In the genomic region with DNA sequence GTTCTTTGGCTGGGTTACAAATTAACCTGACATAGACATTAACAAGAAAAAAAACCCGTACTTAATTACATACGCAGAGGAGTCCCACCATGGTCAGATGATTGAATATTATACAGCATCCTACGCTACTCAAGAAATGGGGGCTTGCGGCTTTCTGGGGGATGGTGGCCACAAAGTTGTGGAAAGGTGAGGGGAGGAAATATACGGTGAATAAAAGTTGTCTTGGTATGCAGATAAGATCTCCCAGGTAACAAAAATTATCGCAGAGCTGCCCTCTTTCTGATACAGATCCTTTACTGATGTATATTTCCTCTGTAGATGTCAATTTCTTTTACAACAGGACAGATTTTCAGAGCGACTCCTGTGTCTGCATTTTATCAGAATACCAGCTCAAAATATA, we compare ENCODE assay signal across 9 cellular contexts. TPM values are rescaled to one million over a fixed set of nuclear protein-coding genes. Genes with fewer than 3 reads are reported as not detected.
DNase-seq lines count a peak whose midpoint lies in the region; ATAC-seq, FAIRE-seq and TF ChIP-seq lines count a peak whose summit lies in the region.
"Had no signal": no experiment of that assay in that cellular context is flagged by ENCODE, and none has a peak within 500 bp of the region (broad histone marks: within the 10 kb centered on the region; RNA-seq: fewer than 3 reads in every experiment).

No MANE protein-coding gene starts in this region.

- TF ChIP-seq RAD21 in A549 (conservative IDR thresholded peaks at IDR 0.05 in 1 of 2, IDR thresholded peaks at IDR 0.05 in 1 of 2): no peak

- H3K36me3 Mint-ChIP-seq in IgD-negative memory B cell: peaks cover 1% of the 10 kb centered on the region

- CTCF ChIA-PET in A549 (lab: Yijun Ruan, JAX): interaction anchor here (1.2 to 2.0 kb wide), 5 partner anchors 212 to 297 kb away, joined by 3 to 7 read pairs (median 4); a partner anchor contains a TSS

- no peak for TF ChIP-seq POLR2A in A549 (IDR thresholded peaks at IDR 0.05; ENCODE audit: low read length)

- no peak for TF ChIP-seq CTCF in A549 (IDR thresholded peaks at IDR 0.05)
- no peak for TF ChIP-seq CTCF in cardiac fibroblast (IDR thresholded peaks at IDR 0.05; ENCODE audit: low read depth, low read length)

- H3K9me3 ChIP-seq in A549: no peaks in the 10 kb centered on the region
- no peaks in the 10 kb centered on the region for H3K9me3 ChIP-seq in mucosa of rectum (ENCODE audit: control insufficient read depth in 2 of 2, low read length in 2 of 2)

- peak overlapping the region; percentile 75 for H3K4me3 ChIP-seq in A549
- peak overlapping the region; percentile 87 for H3K4me3 ChIP-seq in cardiac fibroblast (replicated peaks in 1 of 2; ENCODE audit: low read depth in 2 of 2, low read length in 2 of 2)
- H3K4me3 ChIP-seq in mucosa of rectum (ENCODE audit: low read length in 2 of 2): peak overlapping the region; percentile 95 to 99

- peak overlapping the region; percentile 97 to 99 for H3K9ac ChIP-seq in mucosa of rectum (ENCODE audit: low read depth in 1 of 2, low read length in 2 of 2)

- FAIRE-seq in A549 (lab: Jason Lieb, UNC): no peak

- peak overlapping the region; percentile 85 to 99 for H3K27ac ChIP-seq in A549
- peak overlapping the region; percentile 92 to 97 for H3K27ac ChIP-seq in mucosa of rectum (ENCODE audit: low read depth in 2 of 2, low read length in 2 of 2)

- peak overlapping the region; percentile 85 to 100 (median 99) for H3K27ac Mint-ChIP-seq in IgD-negative memory B cell

- peaks cover 2 to 3% of the 10 kb centered on the region in 2 donors for H3K36me3 ChIP-seq in mucosa of rectum (ENCODE audit: control insufficient read depth in 2 of 2, insufficient read depth in 2 of 2, low read length in 2 of 2)

- H3K9me3 Mint-ChIP-seq in IgD-negative memory B cell: no peaks in the 10 kb centered on the region

- H3K27me3 Mint-ChIP-seq in IgD-negative memory B cell: no peaks in the 10 kb centered on the region

- no peak for DNase-seq in A549 (ENCODE audit: low read depth in 1 of 2, low spot score in 1 of 2)
- DNase-seq in cardiac fibroblast (ENCODE audit: low read depth in 2 of 2): no peak
- DNase-seq in NCI-H774 (lab: John Stamatoyannopoulos, UW): no peak
- no peak for DNase-seq in NCI-H446 (lab: John Stamatoyannopoulos, UW)
- no peak for DNase-seq in NCI-H1436 (lab: John Stamatoyannopoulos, UW)
- DNase-seq: activated CD4-positive, alpha-beta T cell treated with anti-CD3 and anti-CD28 coated beads for 48 hours had no signal

- ATAC-seq in A549 (no peak), HG03354 (IDR thresholded peaks at IDR 0.05; ENCODE audit: poor library complexity, severe bottlenecking, unreplicated experiment) (no peak)

- WGBS in A549 (ENCODE audit: missing lambda C conversion rate): 1% methylated on average over 7 of the region's 7 CpGs

- H3K4me2 ChIP-seq in A549: peak overlapping the region; percentile 92

- H3K4me1 Mint-ChIP-seq in IgD-negative memory B cell: peaks cover 40 to 48% (median 46%) of the 10 kb centered on the region in 3 donors

- no peak for TF ChIP-seq EP300 in A549 (IDR thresholded peaks at IDR 0.05)

- peak overlapping the region; percentile 94 to 99 (median 98) for H3K4me3 Mint-ChIP-seq in IgD-negative memory B cell

- POLR2A ChIA-PET in A549 (lab: Yijun Ruan, JAX): interaction anchor here (0.6 kb wide), 1 partner anchor 261 kb away, joined by 5 read pairs; no protein-coding TSS in a partner anchor

- H3K27me3 ChIP-seq in mucosa of rectum (ENCODE audit: control insufficient read depth in 2 of 2, insufficient read depth in 2 of 2, low read length in 2 of 2): no peaks in the 10 kb centered on the region

- H3K4me1 ChIP-seq in A549 (peaks cover 35% of the 10 kb centered on the region), mucosa of rectum (ENCODE audit: control insufficient read depth in 2 of 2, insufficient read depth in 2 of 2, low read length in 2 of 2) (peaks cover 23 to 29% of the 10 kb centered on the region in 2 donors)

TF ChIP-seq in A549, 52 proteins besides CTCF, POLR2A, EP300 and RAD21 (continues in another document):
- TF ChIP-seq CBX8 (IDR thresholded peaks at IDR 0.05) (no peak), ZC3H11A (IDR thresholded peaks at IDR 0.05) (no peak), ZSCAN20 (CRISPR knock-in tag; IDR thresholded peaks at IDR 0.05) (no peak), FOXS1 (CRISPR knock-in tag; IDR thresholded peaks at IDR 0.05) (no peak)
- TF ChIP-seq, protein P1, sequence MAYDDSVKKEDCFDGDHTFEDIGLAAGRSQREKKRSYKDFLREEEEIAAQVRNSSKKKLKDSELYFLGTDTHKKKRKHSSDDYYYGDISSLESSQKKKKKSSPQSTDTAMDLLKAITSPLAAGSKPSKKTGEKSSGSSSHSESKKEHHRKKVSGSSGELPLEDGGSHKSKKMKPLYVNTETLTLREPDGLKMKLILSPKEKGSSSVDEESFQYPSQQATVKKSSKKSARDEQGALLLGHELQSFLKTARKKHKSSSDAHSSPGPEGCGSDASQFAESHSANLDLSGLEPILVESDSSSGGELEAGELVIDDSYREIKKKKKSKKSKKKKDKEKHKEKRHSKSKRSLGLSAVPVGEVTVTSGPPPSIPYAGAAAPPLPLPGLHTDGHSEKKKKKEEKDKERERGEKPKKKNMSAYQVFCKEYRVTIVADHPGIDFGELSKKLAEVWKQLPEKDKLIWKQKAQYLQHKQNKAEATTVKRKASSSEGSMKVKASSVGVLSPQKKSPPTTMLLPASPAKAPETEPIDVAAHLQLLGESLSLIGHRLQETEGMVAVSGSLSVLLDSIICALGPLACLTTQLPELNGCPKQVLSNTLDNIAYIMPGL (CRISPR knock-in tag; IDR thresholded peaks at IDR 0.05; ENCODE audit: borderline replicate concordance): no peak
- TF ChIP-seq, protein P2, sequence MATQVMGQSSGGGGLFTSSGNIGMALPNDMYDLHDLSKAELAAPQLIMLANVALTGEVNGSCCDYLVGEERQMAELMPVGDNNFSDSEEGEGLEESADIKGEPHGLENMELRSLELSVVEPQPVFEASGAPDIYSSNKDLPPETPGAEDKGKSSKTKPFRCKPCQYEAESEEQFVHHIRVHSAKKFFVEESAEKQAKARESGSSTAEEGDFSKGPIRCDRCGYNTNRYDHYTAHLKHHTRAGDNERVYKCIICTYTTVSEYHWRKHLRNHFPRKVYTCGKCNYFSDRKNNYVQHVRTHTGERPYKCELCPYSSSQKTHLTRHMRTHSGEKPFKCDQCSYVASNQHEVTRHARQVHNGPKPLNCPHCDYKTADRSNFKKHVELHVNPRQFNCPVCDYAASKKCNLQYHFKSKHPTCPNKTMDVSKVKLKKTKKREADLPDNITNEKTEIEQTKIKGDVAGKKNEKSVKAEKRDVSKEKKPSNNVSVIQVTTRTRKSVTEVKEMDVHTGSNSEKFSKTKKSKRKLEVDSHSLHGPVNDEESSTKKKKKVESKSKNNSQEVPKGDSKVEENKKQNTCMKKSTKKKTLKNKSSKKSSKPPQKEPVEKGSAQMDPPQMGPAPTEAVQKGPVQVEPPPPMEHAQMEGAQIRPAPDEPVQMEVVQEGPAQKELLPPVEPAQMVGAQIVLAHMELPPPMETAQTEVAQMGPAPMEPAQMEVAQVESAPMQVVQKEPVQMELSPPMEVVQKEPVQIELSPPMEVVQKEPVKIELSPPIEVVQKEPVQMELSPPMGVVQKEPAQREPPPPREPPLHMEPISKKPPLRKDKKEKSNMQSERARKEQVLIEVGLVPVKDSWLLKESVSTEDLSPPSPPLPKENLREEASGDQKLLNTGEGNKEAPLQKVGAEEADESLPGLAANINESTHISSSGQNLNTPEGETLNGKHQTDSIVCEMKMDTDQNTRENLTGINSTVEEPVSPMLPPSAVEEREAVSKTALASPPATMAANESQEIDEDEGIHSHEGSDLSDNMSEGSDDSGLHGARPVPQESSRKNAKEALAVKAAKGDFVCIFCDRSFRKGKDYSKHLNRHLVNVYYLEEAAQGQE (IDR thresholded peaks at IDR 0.05): no peak
- TF ChIP-seq, protein P3, sequence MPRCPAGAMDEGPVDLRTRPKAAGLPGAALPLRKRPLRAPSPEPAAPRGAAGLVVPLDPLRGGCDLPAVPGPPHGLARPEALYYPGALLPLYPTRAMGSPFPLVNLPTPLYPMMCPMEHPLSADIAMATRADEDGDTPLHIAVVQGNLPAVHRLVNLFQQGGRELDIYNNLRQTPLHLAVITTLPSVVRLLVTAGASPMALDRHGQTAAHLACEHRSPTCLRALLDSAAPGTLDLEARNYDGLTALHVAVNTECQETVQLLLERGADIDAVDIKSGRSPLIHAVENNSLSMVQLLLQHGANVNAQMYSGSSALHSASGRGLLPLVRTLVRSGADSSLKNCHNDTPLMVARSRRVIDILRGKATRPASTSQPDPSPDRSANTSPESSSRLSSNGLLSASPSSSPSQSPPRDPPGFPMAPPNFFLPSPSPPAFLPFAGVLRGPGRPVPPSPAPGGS (IDR thresholded peaks at IDR 0.05): no peak
- TF ChIP-seq, protein P4, sequence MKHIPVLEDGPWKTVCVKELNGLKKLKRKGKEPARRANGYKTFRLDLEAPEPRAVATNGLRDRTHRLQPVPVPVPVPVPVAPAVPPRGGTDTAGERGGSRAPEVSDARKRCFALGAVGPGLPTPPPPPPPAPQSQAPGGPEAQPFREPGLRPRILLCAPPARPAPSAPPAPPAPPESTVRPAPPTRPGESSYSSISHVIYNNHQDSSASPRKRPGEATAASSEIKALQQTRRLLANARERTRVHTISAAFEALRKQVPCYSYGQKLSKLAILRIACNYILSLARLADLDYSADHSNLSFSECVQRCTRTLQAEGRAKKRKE (CRISPR knock-in tag; IDR thresholded peaks at IDR 0.05; ENCODE audit: low read depth): no peak

RNA-seq across cellular contexts. Expression of a gene that starts 0.9 kb away (rescaled TPM):
- polyA plus RNA-seq in A549 (2011; rRNA removed) (12.9 and 13.3 TPM in 2 replicates), A549 (2017; fragmentation: RNase III; extraction: RNeasy Plus Mini Kit Qiagen cat#74134 plus additional on column Dnase treatment) (6.3 to 7.9 TPM (median 6.8 TPM) in 3 replicates), IgD-negative memory B cell (14.2 TPM)
- polyA plus RNA-seq in A549 (2012; cell fraction: cytosol; rRNA removed): 6.9 and 7.4 TPM in 2 replicates
- 5.7 and 7.2 TPM in 2 replicates for polyA plus RNA-seq in A549 (2012; cell fraction: nucleus; rRNA removed)
- polyA minus RNA-seq in A549 (2011; rRNA and poly(A)+ RNA removed): 9.5 and 11.2 TPM in 2 replicates

RNA-seq across cellular contexts. Expression of a gene that starts 1.1 kb away (rescaled TPM):
- 22.3 and 36.4 TPM in 2 replicates for polyA plus RNA-seq in A549 (2011; rRNA removed)
- 7.8 and 8.5 TPM in 2 replicates for polyA plus RNA-seq in A549 (2012; cell fraction: cytosol; rRNA removed)
- polyA plus RNA-seq in A549 (2012; cell fraction: nucleus; rRNA removed): 5.9 and 8.1 TPM in 2 replicates
- 23.7 to 27.5 TPM (median 23.9 TPM) in 3 replicates for polyA plus RNA-seq in A549 (2017; fragmentation: RNase III; extraction: RNeasy Plus Mini Kit Qiagen cat#74134 plus additional on column Dnase treatment)
- 8.0 and 10.5 TPM in 2 replicates for polyA minus RNA-seq in A549 (2011; rRNA and poly(A)+ RNA removed)
- polyA plus RNA-seq in IgD-negative memory B cell: 1.2 TPM

RNA-seq across cellular contexts. Expression of a gene that starts 28.2 kb away (rescaled TPM):
- 0.01 TPM in 1 of 2 replicates, not detected in the other for polyA plus RNA-seq in A549 (2011; rRNA removed)
- polyA plus RNA-seq in A549 (2012; cell fraction: cytosol; rRNA removed): under 0.01 and 0.01 TPM in 2 replicates
- polyA plus RNA-seq in A549 (2012; cell fraction: nucleus; rRNA removed): not detected in 2 replicates
- 0.01 to 0.04 TPM in 2 of 3 replicates, not detected in the other for polyA plus RNA-seq in A549 (2017; fragmentation: RNase III; extraction: RNeasy Plus Mini Kit Qiagen cat#74134 plus additional on column Dnase treatment)
- not detected in 2 replicates for polyA minus RNA-seq in A549 (2011; rRNA and poly(A)+ RNA removed)
- polyA plus RNA-seq in IgD-negative memory B cell: not detected
